Comparison of ENCODE assay signal across 9 cellular contexts in the genomic region with DNA sequence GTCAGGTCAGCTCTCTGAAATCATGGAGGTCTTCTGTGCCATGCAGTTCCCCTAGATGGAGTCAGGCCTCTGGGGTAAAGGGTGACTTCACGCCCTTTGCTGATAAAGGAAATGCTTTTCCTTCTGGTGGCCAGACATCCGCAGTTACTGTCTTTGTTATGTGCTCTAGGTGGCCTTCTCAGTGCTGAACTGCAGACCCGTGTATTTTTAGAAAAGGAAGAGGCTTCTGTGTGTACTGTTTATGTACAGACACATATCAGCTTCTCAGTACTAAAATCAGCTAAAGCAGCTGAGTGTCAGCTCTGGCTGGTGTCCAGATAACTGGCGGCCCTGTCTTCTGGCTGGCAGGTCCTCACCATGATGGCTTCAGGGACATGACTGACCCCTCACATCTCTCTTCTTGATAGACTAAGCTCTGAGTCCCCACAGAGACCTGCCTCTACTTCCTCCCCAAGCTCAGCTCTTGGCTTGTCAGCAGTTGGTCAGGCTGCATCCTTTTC.
DNase-seq lines count a peak whose midpoint lies in the region; ATAC-seq and TF ChIP-seq lines count a peak whose summit lies in the region.
"Had no signal": no experiment of that assay in that cellular context is flagged by ENCODE, and none has a peak within 500 bp of the region (broad histone marks: within the 10 kb centered on the region; RNA-seq: fewer than 3 reads in every experiment).

No MANE protein-coding gene starts in this region.

- no peak for TF ChIP-seq CTCF in uterus (IDR thresholded peaks at IDR 0.05)

- peak; percentile 48 for ATAC-seq in HG02588 (IDR thresholded peaks at IDR 0.05; ENCODE audit: unreplicated experiment)
- peak; percentile 45 to 83 (median 66) for ATAC-seq in T-cell (replicated peaks in 1 of 4)
- ATAC-seq in left colon, result peak; percentile 72

- no peaks in the 10 kb centered on the region for H3K27me3 Mint-ChIP-seq in CD8-positive, alpha-beta memory T cell
- H3K27me3 Mint-ChIP-seq in T-cell, result no peaks in the 10 kb centered on the region

- CTCF ChIA-PET in CD8-positive, alpha-beta memory T cell (lab: Charles Lee), result interaction anchor here (0.7 to 2.4 kb wide), 7 partner anchors 8 to 132 kb away, joined by 3 to 11 read pairs (median 5); no protein-coding TSS in a partner anchor
- CTCF ChIA-PET in T-cell (lab: Charles Lee), result interaction anchor here in 1 of 2 donors (0.6 to 1.4 kb wide), 2 partner anchors 67 to 97 kb away, joined by 4 read pairs; no protein-coding TSS in a partner anchor

- H3K36me3 ChIP-seq in CD8-positive, alpha-beta memory T cell (ENCODE audit: insufficient read depth, low read length), result no peaks in the 10 kb centered on the region
- no peaks in the 10 kb centered on the region for H3K36me3 ChIP-seq in uterus

- peak in 2 of 5 donors; percentile 12 to 38 for DNase-seq in CD8-positive, alpha-beta memory T cell
- peak in 4 of 34 experiments; percentile 5 to 10 (median 7) for DNase-seq in T-cell
- no peak for DNase-seq in left colon
- no peak for DNase-seq in uterus
- no peak for DNase-seq in NCI-H2196 treated with DMSO at 0.1 percent for 48 hours (lab: John Stamatoyannopoulos, UW; ENCODE audit: unreplicated experiment)
- no peak for DNase-seq in ACHN
- DNase-seq in DMS 273 treated with DMSO at 0.1 percent for 48 hours (lab: John Stamatoyannopoulos, UW), result no peak

- H3K4me1 Mint-ChIP-seq in CD8-positive, alpha-beta memory T cell, result peaks cover 85 to 97% (median 93%) of the 10 kb centered on the region in 3 donors
- peaks cover 66 to 85% (median 70%) of the 10 kb centered on the region in 3 donors for H3K4me1 Mint-ChIP-seq in T-cell

- H3K9me3 Mint-ChIP-seq in CD8-positive, alpha-beta memory T cell, result no peaks in the 10 kb centered on the region
- no peaks in the 10 kb centered on the region for H3K9me3 Mint-ChIP-seq in T-cell
- H3K9me3 Mint-ChIP-seq: neural crest cell had no signal

- POLR2A ChIA-PET in CD8-positive, alpha-beta memory T cell (lab: Charles Lee), result interaction anchor here (2.3 kb wide), 1 partner anchor 75 kb away, joined by 5 read pairs; the partner anchor contains the start of gene ARHGAP26
- POLR2A ChIA-PET in T-cell (lab: Charles Lee), result no interaction called here

- no peak overlapping the region for H3K27ac ChIP-seq in CD8-positive, alpha-beta memory T cell (ENCODE audit: low read depth, low read length)
- H3K27ac ChIP-seq in uterus, result peak overlapping the region; percentile 12 to 28

- H3K4me1 ChIP-seq in CD8-positive, alpha-beta memory T cell (ENCODE audit: insufficient read depth, low read length), result peaks cover 36% of the 10 kb centered on the region
- H3K4me1 ChIP-seq in uterus, result peaks cover 6 to 13% of the 10 kb centered on the region in 2 donors

- no peaks in the 10 kb centered on the region for H3K27me3 ChIP-seq in CD8-positive, alpha-beta memory T cell (ENCODE audit: insufficient read depth, low read length, poor library complexity, severe bottlenecking)
- H3K27me3 ChIP-seq in uterus, result no peaks in the 10 kb centered on the region

- TF ChIP-seq POLR2A in uterus (IDR thresholded peaks at IDR 0.05), result no peak

- no peak overlapping the region for H3K4me3 ChIP-seq in CD8-positive, alpha-beta memory T cell (ENCODE audit: low read length)
- no peak overlapping the region for H3K4me3 ChIP-seq in uterus

- H3K9me3 ChIP-seq in CD8-positive, alpha-beta memory T cell (ENCODE audit: low read length), result no peaks in the 10 kb centered on the region
- H3K9me3 ChIP-seq in uterus, result no peaks in the 10 kb centered on the region

- peak overlapping the region in 6 of 7 donors; percentile 47 to 79 (median 59) for H3K4me3 Mint-ChIP-seq in CD8-positive, alpha-beta memory T cell
- peak overlapping the region in 2 of 3 donors; percentile 23 to 55 for H3K4me3 Mint-ChIP-seq in T-cell
- H3K4me3 Mint-ChIP-seq: neural crest cell had no signal

- peak overlapping the region; percentile 72 to 97 (median 90) for H3K27ac Mint-ChIP-seq in CD8-positive, alpha-beta memory T cell
- peak overlapping the region; percentile 77 to 88 for H3K27ac Mint-ChIP-seq in T-cell

- intact Hi-C loops in left colon (cut with DNase I, micrococcal nuclease), result no loop called here
- intact Hi-C loops in uterus (cut with DNase I; ENCODE audit: low total_unique reads), result no loop called here

- in situ Hi-C loops in ACHN (cut with HindIII; ENCODE audit: low pct_ligation_motif_present, low pct_unique_long_range_greater_than_20kb, low sequenced_read_pairs), result no loop called here

- peaks cover 0 to 2% (median 0%) of the 10 kb centered on the region in 3 donors for H3K36me3 Mint-ChIP-seq in CD8-positive, alpha-beta memory T cell
- H3K36me3 Mint-ChIP-seq in T-cell, result no peaks in the 10 kb centered on the region
